Comparison of ENCODE assay signal across 16 cellular contexts in the genomic region with DNA sequence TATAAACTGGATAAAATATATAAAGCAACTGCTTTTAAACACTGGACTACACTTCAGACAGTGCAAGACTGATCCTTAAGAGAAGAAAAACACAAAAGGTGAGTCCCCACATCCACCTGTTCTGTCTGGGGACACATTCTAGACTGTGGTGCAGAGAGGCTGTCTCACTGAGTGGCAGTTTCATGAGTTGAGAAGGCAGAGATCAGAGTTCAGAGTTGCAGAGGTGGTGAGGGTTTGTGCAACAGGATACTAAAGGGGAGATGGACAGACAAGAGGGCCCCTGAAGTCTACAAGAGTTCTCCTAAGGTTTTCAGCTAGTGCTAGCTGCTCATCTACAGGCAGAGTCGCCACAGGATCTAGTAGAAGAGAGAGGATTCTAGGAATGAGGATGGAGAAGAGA.
DNase-seq lines count a peak whose midpoint lies in the region; ATAC-seq, FAIRE-seq and TF ChIP-seq lines count a peak whose summit lies in the region.
"Had no signal": no experiment of that assay in that cellular context is flagged by ENCODE, and none has a peak within 500 bp of the region (broad histone marks: within the 10 kb centered on the region; RNA-seq: fewer than 3 reads in every experiment).

No MANE protein-coding gene starts in this region.

- H3K4me3 ChIP-seq in PC-3 (ENCODE audit: low read length), result no peak overlapping the region
- no peak overlapping the region for H3K4me3 ChIP-seq in Caco-2 (ENCODE audit: low read depth, low read length)
- H3K4me3 ChIP-seq: BLaER1 treated with 17β-estradiol and CSF1 and Interleukin-3, amounts not matched to agents 10 nM and 100 nM had no signal

- H3K79me2 ChIP-seq in PC-3 (ENCODE audit: low read length), result no peaks in the 10 kb centered on the region; the same call in 1 of the 2 replicates

- H3K9me3 ChIP-seq in PC-3 (ENCODE audit: low read length) (no peaks in the 10 kb centered on the region), Caco-2 (peaks cover 6% of the 10 kb centered on the region)

- no TSS peak for BruUV-seq in PC-3 (replicated peaks; lab: Mats Ljungman, UMichigan)
- no TSS peak for BruUV-seq in Caco-2 (replicated peaks; lab: Mats Ljungman, UMichigan)

- peaks cover 16% of the 10 kb centered on the region for H3K4me1 ChIP-seq in PC-3 (ENCODE audit: insufficient read depth, low read length)
- H3K4me1 ChIP-seq in Caco-2, result no peaks in the 10 kb centered on the region
- H3K4me1 ChIP-seq: BLaER1 treated with 17β-estradiol and CSF1 and Interleukin-3, amounts not matched to agents 10 nM and 100 nM had no signal

- peak overlapping the region; percentile 70 for H3K4me2 ChIP-seq in PC-3 (ENCODE audit: low read length)
- H3K4me2 ChIP-seq: BLaER1 treated with 17β-estradiol and CSF1 and Interleukin-3, amounts not matched to agents 10 nM and 100 nM had no signal

- no peak overlapping the region for H3K27ac Mint-ChIP-seq in Caco-2 (ENCODE audit: unreplicated experiment)
- H3K27ac Mint-ChIP-seq: CD4-positive, CD25-positive, alpha-beta regulatory T cell had no signal

- POLR2A ChIA-PET in PC-3 (lab: Charles Lee; ENCODE audit: unreplicated experiment) (no interaction called here), Caco-2 (lab: Charles Lee) (no interaction called here)

- no peaks in the 10 kb centered on the region for H3K9me2 ChIP-seq in PC-3 (replicated peaks; ENCODE audit: low read length)

- H3K27me3 ChIP-seq in PC-3 (ENCODE audit: low read length) (no peaks in the 10 kb centered on the region), Caco-2 (replicated peaks; ENCODE audit: control insufficient read depth, insufficient read depth, low read length) (no peaks in the 10 kb centered on the region)
- H3K27me3 ChIP-seq: BLaER1 treated with 17β-estradiol and CSF1 and Interleukin-3, amounts not matched to agents 10 nM and 100 nM had no signal

- intact Hi-C loops in PC-3 (cut with micrococcal nuclease) (loop anchor here (1.0 kb wide), 1 partner anchor 51 kb away; no protein-coding TSS in a partner anchor), left colon (cut with DNase I, micrococcal nuclease) (no loop called here), Caco-2 (cut with micrococcal nuclease; ENCODE audit: unreplicated experiment) (no loop called here)

- peaks cover 26% of the 10 kb centered on the region for H3K9me3 Mint-ChIP-seq in Caco-2 (ENCODE audit: unreplicated experiment)

- H3F3A ChIP-seq in PC-3 (ENCODE audit: low read length, unreplicated experiment), result no peaks in the 10 kb centered on the region

- ATAC-seq in PC-3 (peak; percentile 39), left colon (peak; percentile 57)

- CTCF ChIA-PET in PC-3 (lab: Charles Lee), result no interaction called here
- CTCF ChIA-PET in Caco-2 (lab: Charles Lee), result no interaction called here

- H3K27me3 Mint-ChIP-seq in Caco-2 (ENCODE audit: insufficient read depth, unreplicated experiment), result no peaks in the 10 kb centered on the region
- H3K27me3 Mint-ChIP-seq: CD4-positive, CD25-positive, alpha-beta regulatory T cell had no signal

- H3K9ac ChIP-seq in PC-3 (ENCODE audit: low read length), result no peak overlapping the region
- H3K9ac ChIP-seq: BLaER1 treated with 17β-estradiol and CSF1 and Interleukin-3, amounts not matched to agents 10 nM and 100 nM had no signal

- no peaks in the 10 kb centered on the region; the same call in 1 of the 2 replicates for H3K36me3 ChIP-seq in PC-3 (ENCODE audit: low read depth, low read length)
- H3K36me3 ChIP-seq in Caco-2 (ENCODE audit: control insufficient read depth, insufficient read depth, low read length), result no peaks in the 10 kb centered on the region; the same call in 1 of the 2 replicates

- H3K27ac ChIP-seq in PC-3 (ENCODE audit: low read length) (peak overlapping the region; percentile 83), epithelial cell of prostate (peak overlapping the region; percentile 59)
- H3K27ac ChIP-seq: BLaER1 treated with 17β-estradiol and CSF1 and Interleukin-3, amounts not matched to agents 10 nM and 100 nM; HL-60 had no signal

- no peaks in the 10 kb centered on the region for H4K20me1 ChIP-seq in PC-3 (ENCODE audit: low read length)
- H4K20me1 ChIP-seq: BLaER1 treated with 17β-estradiol and CSF1 and Interleukin-3, amounts not matched to agents 10 nM and 100 nM had no signal

- H3K4me3 Mint-ChIP-seq in Caco-2 (ENCODE audit: unreplicated experiment), result no peak overlapping the region
- H3K4me3 Mint-ChIP-seq: CD4-positive, CD25-positive, alpha-beta regulatory T cell had no signal

- no peaks in the 10 kb centered on the region for H3K36me3 Mint-ChIP-seq in Caco-2 (ENCODE audit: insufficient read depth, unreplicated experiment)

- no peaks in the 10 kb centered on the region for H3K4me1 Mint-ChIP-seq in Caco-2 (ENCODE audit: low read depth, unreplicated experiment)

- TF ChIP-seq CTCF in PC-3 (conservative IDR thresholded peaks at IDR 0.05; ENCODE audit: low read depth, low read length) (no peak), Caco-2 (IDR thresholded peaks at IDR 0.05; ENCODE audit: insufficient read depth in 1 of 2, low read depth in 1 of 2, low read length in 1 of 2, severe bottlenecking in 1 of 2, unreplicated experiment in 1 of 2) (no peak)

- peak; percentile 54 for FAIRE-seq in GM19239 (lab: Jason Lieb, UNC)
- FAIRE-seq: G401.6, GM12891 had no signal

- peak overlapping the region; percentile 42 for H2AFZ ChIP-seq in PC-3 (ENCODE audit: low read length)

- DNase-seq in GM19239 (ENCODE audit: insufficient read length, low spot score), result no peak
- no peak for DNase-seq in PC-3
- DNase-seq in epithelial cell of prostate (ENCODE audit: low read depth, low spot score), result no peak
- no peak for DNase-seq in left colon
- no peak for DNase-seq in Caco-2
- no peak for DNase-seq in DMS79 treated with DMSO at 0.1 percent for 48 hours (lab: John Stamatoyannopoulos, UW)
- no peak for DNase-seq in OCI-M2 (lab: John Stamatoyannopoulos, UW; ENCODE audit: unreplicated experiment)
- DNase-seq: ACHN; Calu3; CD4-positive, CD25-positive, alpha-beta regulatory T cell; DMS 273 treated with DMSO at 0.1 percent for 48 hours; DMS79 had no signal
